In genomic region chr17:40443196-40443987, GRCh38 we compare ENCODE assay signal across 8 cellular contexts. TPM values are rescaled to one million over a fixed set of nuclear protein-coding genes. Genes with fewer than 3 reads are reported as not detected.
DNase-seq lines count a peak whose midpoint lies in the region; ATAC-seq and TF ChIP-seq lines count a peak whose summit lies in the region.

Gene IGFBP4 (plus strand): TSS chr17:40443450. CDS start chr17:40443736, 286 bp downstream.

- TF ChIP-seq CTCF in kidney epithelial cell (IDR thresholded peaks at IDR 0.05; ENCODE audit: insufficient read depth, low read length, poor library complexity, severe bottlenecking) = peak; percentile 30

- H3K27me3 ChIP-seq in kidney epithelial cell (ENCODE audit: control insufficient read depth, insufficient read depth, low read length) = no peaks in the 10 kb centered on the region

- DNase-seq in DMS153 treated with DMSO at 0.1 percent for 48 hours (lab: John Stamatoyannopoulos, UW; ENCODE audit: unreplicated experiment) = peak; percentile 20
- no peak for DNase-seq in DMS153 (lab: John Stamatoyannopoulos, UW)
- DNase-seq in NCI-H2227 (lab: John Stamatoyannopoulos, UW; ENCODE audit: unreplicated experiment) = peak; percentile 84
- peak; percentile 48 to 53 for DNase-seq in activated CD4-positive, alpha-beta T cell treated with anti-CD3 and anti-CD28 coated beads for 24 hours (ENCODE audit: low read depth in 2 of 2)
- DNase-seq in cerebellum (ENCODE audit: low spot score) = peak; percentile 79
- peak; percentile 35 for DNase-seq in kidney epithelial cell (ENCODE audit: low read depth)
- peak; percentile 24 to 39 for DNase-seq in stimulated activated CD4-positive, alpha-beta T cell treated with anti-CD3 and anti-CD28 coated beads, Interleukin-1b, Interleukin-23, amount 100 ng/mL, for 1 hour (ENCODE audit: low read depth in 2 of 2)

- ATAC-seq in HG02981 (IDR thresholded peaks at IDR 0.05; ENCODE audit: unreplicated experiment) = no peak

- H3K36me3 ChIP-seq in kidney epithelial cell (ENCODE audit: control insufficient read depth, insufficient read depth, low read length) = no peaks in the 10 kb centered on the region

- H3K4me3 ChIP-seq in kidney epithelial cell (ENCODE audit: low read depth, low read length) = peak within 1 kb of the TSS; percentile 81

RNA-seq across cellular contexts. Expression of gene IGFBP4, which starts in this region (rescaled TPM):
- total RNA-seq in cerebellum (14.5 TPM), kidney epithelial cell (53.6 and 59.8 TPM in 2 replicates)
